8 cellular contexts compared by ENCODE assay signal in genomic region chr10:109934958-109935793, GRCh38. TPM values are rescaled to one million over a fixed set of nuclear protein-coding genes. Genes with fewer than 3 reads are reported as not detected.
DNase-seq lines count a peak whose midpoint lies in the region; ATAC-seq, FAIRE-seq and TF ChIP-seq lines count a peak whose summit lies in the region.
"Had no signal": no experiment of that assay in that cellular context is flagged by ENCODE, and none has a peak within 500 bp of the region (broad histone marks: within the 10 kb centered on the region; RNA-seq: fewer than 3 reads in every experiment).

No MANE protein-coding gene starts in this region.

- whole genome bisulfite sequencing in sigmoid colon, 2 donors, result 51 to 63% methylated on average over 5 of the region's 5 CpGs

- ATAC-seq in GM19463 (IDR thresholded peaks at IDR 0.05; ENCODE audit: unreplicated experiment), result no peak

- H3K27me3 Mint-ChIP-seq in activated CD4-positive, alpha-beta memory T cell treated with anti-CD3 and anti-CD28 coated beads for 36 hours, result no peaks in the 10 kb centered on the region

- H3K4me1 Mint-ChIP-seq in activated CD4-positive, alpha-beta memory T cell treated with anti-CD3 and anti-CD28 coated beads for 36 hours (ENCODE audit: low read depth), result peaks cover 66% of the 10 kb centered on the region

- CTCF ChIA-PET in activated CD4-positive, alpha-beta memory T cell treated with anti-CD3 and anti-CD28 coated beads for 36 hours (lab: Charles Lee), result interaction anchor here (1.0 to 2.6 kb wide), 6 partner anchors 21 to 202 kb away, joined by 3 to 14 read pairs (median 5); no protein-coding TSS in a partner anchor

- peak overlapping the region; percentile 87 for H3K27ac Mint-ChIP-seq in activated CD4-positive, alpha-beta memory T cell treated with anti-CD3 and anti-CD28 coated beads for 36 hours

- peaks cover 0 to 10% (median 0%) of the 10 kb centered on the region in 4 donors for H3K4me1 ChIP-seq in sigmoid colon

- H3K27me3 ChIP-seq in sigmoid colon, result no peaks in the 10 kb centered on the region

- intact Hi-C loops in activated CD4-positive, alpha-beta memory T cell treated with anti-CD3 and anti-CD28 coated beads for 36 hours (cut with micrococcal nuclease), result loop anchor here (1.0 to 10.0 kb wide), 3 partner anchors 12 to 1500 kb away; partner anchors contain the start of gene XPNPEP1
- intact Hi-C loops in sigmoid colon (cut with DNase I), result no loop called here

- no peak for TF ChIP-seq POLR2A in sigmoid colon (IDR thresholded peaks at IDR 0.05)

- H3K9me3 Mint-ChIP-seq in activated CD4-positive, alpha-beta memory T cell treated with anti-CD3 and anti-CD28 coated beads for 36 hours, result no peaks in the 10 kb centered on the region

- no peak for TF ChIP-seq CTCF in foreskin fibroblast (IDR thresholded peaks at IDR 0.05; ENCODE audit: low read depth, low read length)
- TF ChIP-seq CTCF in retinal pigment epithelial cell (conservative IDR thresholded peaks at IDR 0.05; ENCODE audit: low read depth, low read length), result no peak
- no peak for TF ChIP-seq CTCF in sigmoid colon (IDR thresholded peaks at IDR 0.05)

- H3K4me3 Mint-ChIP-seq in activated CD4-positive, alpha-beta memory T cell treated with anti-CD3 and anti-CD28 coated beads for 36 hours, result peak overlapping the region; percentile 74

- H3K9me3 ChIP-seq in sigmoid colon, result no peaks in the 10 kb centered on the region

- TF ChIP-seq EP300 in sigmoid colon (IDR thresholded peaks at IDR 0.05), result no peak

- DNase-seq in KG1 (lab: John Stamatoyannopoulos, UW) (peak; percentile 47), foreskin fibroblast (peak; percentile 80 to 93), retinal pigment epithelial cell (ENCODE audit: low read depth) (peak; percentile 39), urothelium cell line (ENCODE audit: low spot score) (no peak), sigmoid colon (no peak)
- peak; percentile 47 for DNase-seq in activated CD4-positive, alpha-beta memory T cell treated with anti-CD3 and anti-CD28 coated beads for 36 hours

- H3K4me3 ChIP-seq in foreskin fibroblast (ENCODE audit: low read depth in 1 of 2, low read length in 2 of 2) (no peak overlapping the region), retinal pigment epithelial cell (ENCODE audit: low read length) (no peak overlapping the region), sigmoid colon (no peak overlapping the region)

- no peaks in the 10 kb centered on the region for H3K36me3 ChIP-seq in sigmoid colon

- no peak for FAIRE-seq in urothelium cell line (lab: Jason Lieb, UNC)
- FAIRE-seq: endometrium had no signal

- no peaks in the 10 kb centered on the region for H3K36me3 Mint-ChIP-seq in activated CD4-positive, alpha-beta memory T cell treated with anti-CD3 and anti-CD28 coated beads for 36 hours

- H3K27ac ChIP-seq in sigmoid colon, result peak overlapping the region in 2 of 4 donors; percentile 9 to 10

- POLR2A ChIA-PET in activated CD4-positive, alpha-beta memory T cell treated with anti-CD3 and anti-CD28 coated beads for 36 hours (lab: Charles Lee), result interaction anchor here (0.8 to 0.9 kb wide), 2 partner anchors 10 to 22 kb away, joined by 3 to 4 read pairs; no protein-coding TSS in a partner anchor

RNA-seq across cellular contexts. Expression of gene XPNPEP1, which starts 11.9 kb away (rescaled TPM):
- 10 to 100 TPM; 66.4 to 66.6 TPM for total RNA-seq in activated CD4-positive, alpha-beta memory T cell treated with anti-CD3 and anti-CD28 coated beads for 36 hours
- total RNA-seq in sigmoid colon, result 10 to 100 TPM; 53.5 to 59.1 (median 56.5) TPM
- 10 to 100 TPM; 37.5 to 55.6 (median 42.6) TPM for polyA plus RNA-seq in sigmoid colon

Comparison
In these comparisons a context has a peak if more than half of its experiments do, and no peak if none do; other contexts are left out.
1. DNase-seq: peak in KG1 (single experiment), activated CD4-positive, alpha-beta memory T cell treated with anti-CD3 and anti-CD28 coated beads for 36 hours (single experiment), foreskin fibroblast (2 of 2) and retinal pigment epithelial cell (single experiment); none in urothelium cell line (single experiment) and sigmoid colon (single experiment).